Comparison of ENCODE assay signal across 17 cellular contexts in the genomic region with DNA sequence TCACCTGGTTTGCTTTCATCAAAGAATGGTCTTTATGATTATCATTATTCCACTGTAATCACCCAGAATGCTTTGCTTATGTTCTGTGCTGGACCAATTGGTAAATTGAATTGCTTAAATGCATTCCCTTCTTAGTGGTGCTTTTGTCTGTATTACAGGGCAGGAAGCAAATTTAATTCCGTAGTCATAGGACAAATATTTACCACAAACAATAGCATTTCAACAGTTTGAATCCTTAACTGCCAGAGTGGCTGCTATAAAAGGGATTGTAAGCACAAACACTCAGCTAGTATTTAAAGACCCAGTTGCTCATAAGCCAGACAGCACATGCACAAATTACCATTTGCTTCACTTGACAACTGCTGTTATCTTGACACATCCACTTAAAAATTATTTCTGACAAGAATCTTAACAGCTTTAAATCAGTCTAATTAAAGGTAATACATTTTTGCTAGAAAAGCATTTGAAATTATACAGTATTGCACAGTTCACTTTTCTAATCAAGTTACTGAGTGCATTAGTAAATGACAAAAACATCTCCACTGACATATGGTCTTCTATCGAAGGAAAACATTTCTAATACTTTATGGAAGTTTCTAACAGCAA.
DNase-seq lines count a peak whose midpoint lies in the region; ATAC-seq and TF ChIP-seq lines count a peak whose summit lies in the region.
"Had no signal": no experiment of that assay in that cellular context is flagged by ENCODE, and none has a peak within 500 bp of the region (broad histone marks: within the 10 kb centered on the region; RNA-seq: fewer than 3 reads in every experiment).

No MANE protein-coding gene starts in this region.

- no peak overlapping the region for H4K91ac ChIP-seq in trophoblast cell (ENCODE audit: low read depth, low read length)

- peak; percentile 3 for DNase-seq in NCI-H748 (lab: John Stamatoyannopoulos, UW; ENCODE audit: unreplicated experiment)
- no peak for DNase-seq in NCI-H748 treated with DMSO at 0.1 percent for 48 hours (lab: John Stamatoyannopoulos, UW)
- DNase-seq in SK-N-DZ (ENCODE audit: low spot score) = peak; percentile 68
- peak; percentile 20 for DNase-seq in fibroblast of mammary gland (ENCODE audit: low read depth)
- DNase-seq in thoracic aorta (ENCODE audit: low spot score) = no peak
- DNase-seq in trophoblast cell = no peak
- DNase-seq: ACHN; activated CD4-positive, alpha-beta T cell treated with anti-CD3 and anti-CD28 coated beads for 48 hours; activated effector memory CD4-positive, alpha-beta T cell treated with anti-CD3 and anti-CD28 coated beads, Interleukin-2, amount 50 U/mL, for 16 hours; EL; sigmoid colon; stimulated activated CD4-positive, alpha-beta T cell treated with anti-CD3 and anti-CD28 coated beads, Interleukin-1b, Interleukin-23, amount 100 ng/mL, for 48 hours; stimulated activated naive CD8-positive, alpha-beta T cell treated with anti-CD3 and anti-CD28 coated beads, Interleukin-15, amount 100 ng/mL, for 72 hours; upper lobe of right lung had no signal

- H3K18ac ChIP-seq in trophoblast cell (ENCODE audit: low read length) = no peak overlapping the region

- no CpG with 5 or more reads among the region's 2 CpGs for WGBS in trophoblast cell (ENCODE audit: extremely low coverage, insufficient coverage, insufficient read length)

- no peaks in the 10 kb centered on the region for H3K36me3 ChIP-seq in thoracic aorta
- no peaks in the 10 kb centered on the region for H3K36me3 ChIP-seq in trophoblast cell (ENCODE audit: control insufficient read depth in 1 of 2, insufficient read depth in 2 of 2, low read length in 2 of 2)
- H3K36me3 ChIP-seq: HAP-1, sigmoid colon, upper lobe of right lung had no signal

- no peak overlapping the region for H3K4me3 ChIP-seq in fibroblast of mammary gland (ENCODE audit: control insufficient read depth, low read depth, low read length)
- no peak overlapping the region for H3K4me3 ChIP-seq in thoracic aorta
- no peak overlapping the region for H3K4me3 ChIP-seq in trophoblast cell (ENCODE audit: low read depth, low read length)
- H3K4me3 ChIP-seq: HAP-1, sigmoid colon, upper lobe of right lung had no signal

- H3K14ac ChIP-seq in trophoblast cell (ENCODE audit: low read length) = no peak overlapping the region

- H2BK5ac ChIP-seq in trophoblast cell (ENCODE audit: low read depth, low read length, poor library complexity) = no peak overlapping the region

- H3K27me3 ChIP-seq in thoracic aorta (replicated peaks; ENCODE audit: insufficient read depth) (no peaks in the 10 kb centered on the region), trophoblast cell (ENCODE audit: insufficient read depth, low read length) (no peaks in the 10 kb centered on the region)
- H3K27me3 ChIP-seq: sigmoid colon, upper lobe of right lung had no signal

- H2AFZ ChIP-seq in trophoblast cell (ENCODE audit: insufficient read depth, low read length, poor library complexity) = no peak overlapping the region

- H3K9ac ChIP-seq in trophoblast cell (ENCODE audit: low read length) = no peak overlapping the region

- H4K8ac ChIP-seq in trophoblast cell (ENCODE audit: low read depth, low read length) = no peak overlapping the region

- no peak overlapping the region for H3K4ac ChIP-seq in trophoblast cell (ENCODE audit: low read depth, low read length)

- no peak for TF ChIP-seq CTCF in fibroblast of mammary gland (conservative IDR thresholded peaks at IDR 0.05; ENCODE audit: control insufficient read depth, insufficient read depth, low read depth, low read length)
- TF ChIP-seq CTCF in thoracic aorta (IDR thresholded peaks at IDR 0.05) = no peak

- H3K27ac ChIP-seq in thoracic aorta = peak overlapping the region in 1 of 2 donors; percentile 71
- no peak overlapping the region for H3K27ac ChIP-seq in trophoblast cell (ENCODE audit: low read depth, low read length)
- H3K27ac ChIP-seq: upper lobe of right lung had no signal

- no peak overlapping the region for H3K4me2 ChIP-seq in trophoblast cell (ENCODE audit: low read length)

- no peak overlapping the region for H4K12ac ChIP-seq in trophoblast cell (ENCODE audit: low read depth, low read length)

- no peaks in the 10 kb centered on the region for H3K79me2 ChIP-seq in trophoblast cell (ENCODE audit: control insufficient read depth, insufficient read depth, low read length, poor library complexity)

- no peak overlapping the region for H3K23ac ChIP-seq in trophoblast cell (ENCODE audit: low read length)

- no peak overlapping the region for H2BK12ac ChIP-seq in trophoblast cell (ENCODE audit: low read length)

- H3K4me1 ChIP-seq in thoracic aorta (ENCODE audit: control insufficient read depth in 1 of 2, low read depth in 2 of 2) (peaks cover 11 to 14% of the 10 kb centered on the region in 2 donors), trophoblast cell (ENCODE audit: control insufficient read depth in 1 of 2, insufficient read depth in 2 of 2, low read length in 2 of 2) (peaks cover 0 to 4% of the 10 kb centered on the region in 2 experiments)
- H3K4me1 ChIP-seq: upper lobe of right lung had no signal

- peaks cover 4% of the 10 kb centered on the region for H3K79me1 ChIP-seq in trophoblast cell (ENCODE audit: low read length)

- H3K9me3 ChIP-seq in thoracic aorta = no peaks in the 10 kb centered on the region
- H3K9me3 ChIP-seq in trophoblast cell (ENCODE audit: insufficient read depth, low read depth, low read length) = no peaks in the 10 kb centered on the region
- H3K9me3 ChIP-seq: HAP-1, sigmoid colon, upper lobe of right lung had no signal

- H2AK5ac ChIP-seq in trophoblast cell (ENCODE audit: low read length) = no peak overlapping the region

- no peak overlapping the region for H2BK120ac ChIP-seq in trophoblast cell (ENCODE audit: insufficient read depth, low read length, poor library complexity)

- ATAC-seq in thoracic aorta (ENCODE audit: insufficient number of reproducible peaks, low FRiP score, low read depth) (peak; percentile 47), GM21447 (IDR thresholded peaks at IDR 0.05; ENCODE audit: unreplicated experiment) (no peak), GM19324 (IDR thresholded peaks at IDR 0.05; ENCODE audit: low FRiP score, unreplicated experiment) (no peak)
- ATAC-seq: stimulated activated naive CD8-positive, alpha-beta T cell treated with anti-CD3 and anti-CD28 coated beads, Interleukin-15, amount 100 ng/mL, for 72 hours; upper lobe of right lung had no signal

Comparison
In these comparisons a context has a peak if more than half of its experiments do, and no peak if none do; other contexts are left out.
1. DNase-seq: peak in NCI-H748 (single experiment), SK-N-DZ (single experiment) and fibroblast of mammary gland (single experiment); none in NCI-H748 treated with DMSO at 0.1 percent for 48 hours (single experiment), thoracic aorta (single experiment) and trophoblast cell (0 of 2).